16 cellular contexts compared by ENCODE assay signal in genomic region chr2:150716186-150716585, GRCh38.
DNase-seq lines count a peak whose midpoint lies in the region; ATAC-seq and TF ChIP-seq lines count a peak whose summit lies in the region.
"Had no signal": no experiment of that assay in that cellular context is flagged by ENCODE, and none has a peak within 500 bp of the region (broad histone marks: within the 10 kb centered on the region; RNA-seq: fewer than 3 reads in every experiment).

No MANE protein-coding gene starts in this region.

- H3K4me1 Mint-ChIP-seq in mesothelial cell of epicardium, result no peaks in the 10 kb centered on the region

- no peak for ATAC-seq in GM21576 (IDR thresholded peaks at IDR 0.05; ENCODE audit: unreplicated experiment)
- ATAC-seq: Right ventricle myocardium inferior had no signal

- CTCF ChIA-PET in mammary epithelial cell (lab: Charles Lee; ENCODE audit: low non-redundant PET), result no interaction called here

- no peaks in the 10 kb centered on the region for H3K4me1 ChIP-seq in mammary epithelial cell (ENCODE audit: insufficient read depth, low read length)

- BruUV-seq in mammary epithelial cell (replicated peaks; lab: Mats Ljungman, UMichigan), result no TSS peak

- no peaks in the 10 kb centered on the region for H3K9me3 ChIP-seq in mammary epithelial cell (replicated peaks; ENCODE audit: insufficient read depth, low read length)

- intact Hi-C loops in mammary epithelial cell (cut with micrococcal nuclease), result loop anchor here (10.0 kb wide), 1 partner anchor 199 kb away; no protein-coding TSS in a partner anchor

- H3K9me3 Mint-ChIP-seq in mesothelial cell of epicardium, result no peaks in the 10 kb centered on the region

- WGBS in mammary epithelial cell (ENCODE audit: low coverage, missing lambda C conversion rate), result 53% methylated on average over 1 of the region's 1 CpG

- H3K27ac ChIP-seq in mammary epithelial cell (ENCODE audit: insufficient read depth, low read depth, low read length), result no peak overlapping the region
- H3K27ac ChIP-seq: C4-2B had no signal

- H3K27me3 ChIP-seq in mammary epithelial cell (ENCODE audit: insufficient read depth, low read length), result no peaks in the 10 kb centered on the region

- no peak overlapping the region for H3K4me3 Mint-ChIP-seq in mesothelial cell of epicardium

- H3K79me2 ChIP-seq in mammary epithelial cell (ENCODE audit: insufficient read depth, low read length), result no peaks in the 10 kb centered on the region

- no peaks in the 10 kb centered on the region for H3K27me3 Mint-ChIP-seq in mesothelial cell of epicardium (ENCODE audit: low read depth)

- no peak overlapping the region for H3K4me2 ChIP-seq in mammary epithelial cell (ENCODE audit: insufficient read depth, low read depth, low read length)

- in situ Hi-C loops in mammary epithelial cell (cut with MboI; ENCODE audit: low sequenced_read_pairs in 2 of 2), result no loop called here

- H3K27ac Mint-ChIP-seq in mesothelial cell of epicardium, result no peak overlapping the region

- peak; percentile 7 for DNase-seq in AG08395 (ENCODE audit: low spot score)
- peak; percentile 38 for DNase-seq in GM04503 (ENCODE audit: low read depth)
- peak; percentile 35 for DNase-seq in mammary epithelial cell
- DNase-seq in iris pigment epithelial cell (ENCODE audit: low read depth), result peak; percentile 46
- DNase-seq in mesothelial cell of epicardium (ENCODE audit: low spot score in 2 of 2, unreplicated experiment in 2 of 2), result no peak
- DNase-seq in stimulated activated CD4-positive, alpha-beta T cell treated with anti-CD3 and anti-CD28 coated beads, Interleukin-2, amount 100 ng/mL, for 24 hours, result no peak
- DNase-seq: DMS79, KG1, NCI-H1417, NCI-H187, NCI-H2227 treated with DMSO at 0.1 percent for 48 hours, NCI-H510A treated with DMSO at 0.1 percent for 48 hours, NCI-H774 had no signal

- H3K36me3 ChIP-seq in mammary epithelial cell (ENCODE audit: insufficient read depth, low read length), result no peaks in the 10 kb centered on the region

- no peaks in the 10 kb centered on the region for H3K36me3 Mint-ChIP-seq in mesothelial cell of epicardium

- dilution Hi-C loops in mammary epithelial cell (cut with HindIII; ENCODE audit: low sequenced_read_pairs), result no loop called here

- no peak overlapping the region for H2AFZ ChIP-seq in mammary epithelial cell (ENCODE audit: low read depth, low read length)

- TF ChIP-seq CTCF in mammary epithelial cell (conservative IDR thresholded peaks at IDR 0.05 in 1 of 2, IDR thresholded peaks at IDR 0.05 in 1 of 2; ENCODE audit: extremely low read depth in 1 of 2, insufficient read depth in 1 of 2, low read depth in 1 of 2, low read length in 2 of 2) (no peak), mesothelial cell of epicardium (IDR thresholded peaks at IDR 0.05; ENCODE audit: unreplicated experiment) (no peak)

- H4K20me1 ChIP-seq in mammary epithelial cell (ENCODE audit: insufficient read depth, low read length), result no peaks in the 10 kb centered on the region

- no peak overlapping the region for H3K9ac ChIP-seq in mammary epithelial cell (ENCODE audit: insufficient read depth, low read length)

- no peak overlapping the region for H3K4me3 ChIP-seq in mammary epithelial cell (replicated peaks in 1 of 3; ENCODE audit: insufficient read depth in 1 of 3, low read depth in 2 of 3, low read length in 3 of 3)

Comparison
In these comparisons a context has a peak if more than half of its experiments do, and no peak if none do; other contexts are left out.
1. DNase-seq: peak in AG08395 (single experiment), GM04503 (single experiment), mammary epithelial cell (single experiment) and iris pigment epithelial cell (single experiment); none in mesothelial cell of epicardium (0 of 2) and stimulated activated CD4-positive, alpha-beta T cell treated with anti-CD3 and anti-CD28 coated beads, Interleukin-2, amount 100 ng/mL, for 24 hours (0 of 2).